13 cellular contexts compared by ENCODE assay signal in genomic region chr11:123316003-123316402, GRCh38.
DNase-seq lines count a peak whose midpoint lies in the region; ATAC-seq and TF ChIP-seq lines count a peak whose summit lies in the region.
"Had no signal": no experiment of that assay in that cellular context is flagged by ENCODE, and none has a peak within 500 bp of the region (broad histone marks: within the 10 kb centered on the region; RNA-seq: fewer than 3 reads in every experiment).

No MANE protein-coding gene starts in this region.

- H3K27ac ChIP-seq in trophoblast cell (ENCODE audit: low read depth, low read length), result no peak overlapping the region
- H3K27ac ChIP-seq: A549 had no signal

- no peak overlapping the region for H3K23ac ChIP-seq in trophoblast cell (ENCODE audit: low read length)

- WGBS in trophoblast cell (ENCODE audit: extremely low coverage, insufficient coverage, insufficient read length), result no CpG with 5 or more reads among the region's 6 CpGs

- H3K18ac ChIP-seq in trophoblast cell (ENCODE audit: low read length), result no peak overlapping the region

- H3K79me1 ChIP-seq in trophoblast cell (ENCODE audit: low read length), result no peaks in the 10 kb centered on the region

- H3K9me3 ChIP-seq in trophoblast cell (ENCODE audit: insufficient read depth, low read depth, low read length), result no peaks in the 10 kb centered on the region
- H3K9me3 ChIP-seq: A549 had no signal

- no peak overlapping the region for H2BK12ac ChIP-seq in trophoblast cell (ENCODE audit: low read length)

- no peak overlapping the region for H3K4me2 ChIP-seq in trophoblast cell (ENCODE audit: low read length)
- H3K4me2 ChIP-seq: A549 had no signal

- no peaks in the 10 kb centered on the region for H3K27me3 ChIP-seq in trophoblast cell (ENCODE audit: insufficient read depth, low read length)

- H4K91ac ChIP-seq in trophoblast cell (ENCODE audit: low read depth, low read length), result no peak overlapping the region

- H2AK5ac ChIP-seq in trophoblast cell (ENCODE audit: low read length), result no peak overlapping the region

- H4K8ac ChIP-seq in trophoblast cell (ENCODE audit: low read depth, low read length), result no peak overlapping the region

- no peak for TF ChIP-seq CTCF in cardiac fibroblast (IDR thresholded peaks at IDR 0.05; ENCODE audit: low read depth, low read length)

- no peak overlapping the region for H3K4ac ChIP-seq in trophoblast cell (ENCODE audit: low read depth, low read length)

- H3K14ac ChIP-seq in trophoblast cell (ENCODE audit: low read length), result no peak overlapping the region

- H3K4me3 ChIP-seq in cardiac fibroblast (replicated peaks in 1 of 2; ENCODE audit: low read depth in 2 of 2, low read length in 2 of 2) (no peak overlapping the region), trophoblast cell (ENCODE audit: low read depth, low read length) (no peak overlapping the region)
- H3K4me3 ChIP-seq: A549 had no signal

- no peak for ATAC-seq in HG03565 (IDR thresholded peaks at IDR 0.05; ENCODE audit: unreplicated experiment)
- ATAC-seq in GM18907 (IDR thresholded peaks at IDR 0.05; ENCODE audit: unreplicated experiment), result no peak
- ATAC-seq: A549 had no signal

- H3K36me3 ChIP-seq in trophoblast cell (ENCODE audit: control insufficient read depth in 1 of 2, insufficient read depth in 2 of 2, low read length in 2 of 2), result no peaks in the 10 kb centered on the region

- H3K4me1 ChIP-seq in trophoblast cell (ENCODE audit: control insufficient read depth in 1 of 2, insufficient read depth in 2 of 2, low read length in 2 of 2), result no peaks in the 10 kb centered on the region
- H3K4me1 ChIP-seq: A549 had no signal

- no peak overlapping the region for H4K12ac ChIP-seq in trophoblast cell (ENCODE audit: low read depth, low read length)

- no peak overlapping the region for H2BK120ac ChIP-seq in trophoblast cell (ENCODE audit: insufficient read depth, low read length, poor library complexity)

- no peaks in the 10 kb centered on the region for H3K79me2 ChIP-seq in trophoblast cell (ENCODE audit: control insufficient read depth, insufficient read depth, low read length, poor library complexity)

- DNase-seq in EH (ENCODE audit: low read depth) (peak; percentile 18), RPMI7951 (ENCODE audit: low read depth) (peak; percentile 90), cardiac fibroblast (ENCODE audit: low read depth in 2 of 2) (peak; percentile 36 to 39), trophoblast cell (peak; percentile 65 to 93), GM03348 (ENCODE audit: low spot score) (no peak)
- DNase-seq: H7; NCI-H187; NCI-H446 treated with DMSO at 0.1 percent for 48 hours; NK-92 treated with Interleukin-12 subunit alpha and Interleukin-12 subunit beta, amount 100 ng/mL, for 24 hours; SHP77 treated with DMSO at 0.1 percent for 48 hours had no signal

- no peak overlapping the region for H2BK5ac ChIP-seq in trophoblast cell (ENCODE audit: low read depth, low read length, poor library complexity)

- no peak overlapping the region for H2AFZ ChIP-seq in trophoblast cell (ENCODE audit: insufficient read depth, low read length, poor library complexity)

- no peak overlapping the region for H3K9ac ChIP-seq in trophoblast cell (ENCODE audit: low read length)
